In genomic region chr12:10501031-10501430, GRCh38 we compare ENCODE assay signal across 12 cellular contexts. TPM values are rescaled to one million over a fixed set of nuclear protein-coding genes. Genes with fewer than 3 reads are reported as not detected.
DNase-seq lines count a peak whose midpoint lies in the region; ATAC-seq, FAIRE-seq and TF ChIP-seq lines count a peak whose summit lies in the region.
"Had no signal": no experiment of that assay in that cellular context is flagged by ENCODE, and none has a peak within 500 bp of the region (broad histone marks: within the 10 kb centered on the region; RNA-seq: fewer than 3 reads in every experiment).

No MANE protein-coding gene starts in this region.

- no peaks in the 10 kb centered on the region for H3K27me3 Mint-ChIP-seq in CD8-positive, alpha-beta T cell (ENCODE audit: low read depth)
- H3K27me3 Mint-ChIP-seq in activated naive CD8-positive, alpha-beta T cell treated with anti-CD3 and anti-CD28 coated beads, Interleukin-2, amount 10 ng/mL, durations not matched to agents 7 days and 5 days = no peaks in the 10 kb centered on the region

- H3K9me3 ChIP-seq in CD8-positive, alpha-beta T cell (ENCODE audit: low read length) = no peaks in the 10 kb centered on the region
- H3K9me3 ChIP-seq: stomach had no signal

- no peak for TF ChIP-seq CTCF in CD8-positive, alpha-beta T cell (IDR thresholded peaks at IDR 0.05)

- no peak overlapping the region for H3K27ac ChIP-seq in CD8-positive, alpha-beta T cell (ENCODE audit: low read depth, low read length)
- H3K27ac ChIP-seq: stomach had no signal

- peaks cover 2% of the 10 kb centered on the region for H3K9me3 Mint-ChIP-seq in CD8-positive, alpha-beta T cell
- peaks cover 5% of the 10 kb centered on the region for H3K9me3 Mint-ChIP-seq in activated naive CD8-positive, alpha-beta T cell treated with anti-CD3 and anti-CD28 coated beads, Interleukin-2, amount 10 ng/mL, durations not matched to agents 7 days and 5 days

- H3K4me1 ChIP-seq in CD8-positive, alpha-beta T cell (ENCODE audit: insufficient read depth, low read length) = peaks cover 56% of the 10 kb centered on the region
- H3K4me1 ChIP-seq: stomach had no signal

- H3K4me3 ChIP-seq in CD8-positive, alpha-beta T cell (ENCODE audit: low read depth, low read length) = no peak overlapping the region
- H3K4me3 ChIP-seq: stomach had no signal

- no peaks in the 10 kb centered on the region for H3K27me3 ChIP-seq in CD8-positive, alpha-beta T cell (ENCODE audit: insufficient read depth, low read length)
- H3K27me3 ChIP-seq: stomach had no signal

- ATAC-seq in CD8-positive, alpha-beta T cell = no peak
- ATAC-seq in activated naive CD8-positive, alpha-beta T cell treated with anti-CD3 and anti-CD28 coated beads, Interleukin-2, amount 10 ng/mL, durations not matched to agents 7 days and 5 days (ENCODE audit: low read depth) = no peak
- ATAC-seq in HG03108 (IDR thresholded peaks at IDR 0.05; ENCODE audit: unreplicated experiment) = no peak

- CTCF ChIA-PET in CD8-positive, alpha-beta T cell (lab: Charles Lee) = interaction anchor here (0.7 to 3.5 kb wide), 7 partner anchors 58 to 272 kb away, joined by 3 to 25 read pairs (median 3); no protein-coding TSS in a partner anchor

- H3K27ac Mint-ChIP-seq in CD8-positive, alpha-beta T cell = peak overlapping the region; percentile 82
- peak overlapping the region; percentile 15 for H3K27ac Mint-ChIP-seq in activated naive CD8-positive, alpha-beta T cell treated with anti-CD3 and anti-CD28 coated beads, Interleukin-2, amount 10 ng/mL, durations not matched to agents 7 days and 5 days

- TF ChIP-seq POLR2A in erythroblast (IDR thresholded peaks at IDR 0.05; ENCODE audit: low read length) = no peak

- intact Hi-C loops in CD8-positive, alpha-beta T cell (cut with DNase I, micrococcal nuclease) = loop anchor here (1.0 to 5.0 kb wide), 7 partner anchors 36 to 266 kb away; partner anchors contain the start of gene STYK1 (in 1 of the 2)

- no peaks in the 10 kb centered on the region for H3K36me3 Mint-ChIP-seq in CD8-positive, alpha-beta T cell
- peaks cover 6% of the 10 kb centered on the region for H3K36me3 Mint-ChIP-seq in activated naive CD8-positive, alpha-beta T cell treated with anti-CD3 and anti-CD28 coated beads, Interleukin-2, amount 10 ng/mL, durations not matched to agents 7 days and 5 days

- peaks cover 51% of the 10 kb centered on the region for H3K4me1 Mint-ChIP-seq in CD8-positive, alpha-beta T cell (ENCODE audit: low read depth)
- H3K4me1 Mint-ChIP-seq in activated naive CD8-positive, alpha-beta T cell treated with anti-CD3 and anti-CD28 coated beads, Interleukin-2, amount 10 ng/mL, durations not matched to agents 7 days and 5 days = peaks cover 35% of the 10 kb centered on the region

- FAIRE-seq in HTR-8/SVneo (lab: Jason Lieb, UNC) = no peak

- H3K36me3 ChIP-seq in CD8-positive, alpha-beta T cell (ENCODE audit: insufficient read depth, low read length) = no peaks in the 10 kb centered on the region
- H3K36me3 ChIP-seq: stomach had no signal

- POLR2A ChIA-PET in CD8-positive, alpha-beta T cell (lab: Charles Lee) = interaction anchor here (2.1 kb wide), 1 partner anchor 53 kb away, joined by 8 read pairs; no protein-coding TSS in a partner anchor
- POLR2A ChIA-PET in activated naive CD8-positive, alpha-beta T cell treated with anti-CD3 and anti-CD28 coated beads, Interleukin-2, amount 10 ng/mL, durations not matched to agents 7 days and 5 days (lab: Charles Lee) = no interaction called here

- H3K4me3 Mint-ChIP-seq in CD8-positive, alpha-beta T cell = peak overlapping the region; percentile 57
- H3K4me3 Mint-ChIP-seq in activated naive CD8-positive, alpha-beta T cell treated with anti-CD3 and anti-CD28 coated beads, Interleukin-2, amount 10 ng/mL, durations not matched to agents 7 days and 5 days = peak overlapping the region; percentile 39

- DNase-seq in CD8-positive, alpha-beta T cell = no peak
- peak; percentile 1 for DNase-seq in HTR-8/SVneo (ENCODE audit: insufficient read length, low spot score)
- DNase-seq in activated naive CD8-positive, alpha-beta T cell treated with anti-CD3 and anti-CD28 coated beads, Interleukin-2, amount 10 ng/mL, durations not matched to agents 7 days and 5 days = no peak
- DNase-seq in kidney tubule cell (ENCODE audit: low spot score) = peak; percentile 6
- no peak for DNase-seq in NCI-H2107 (lab: John Stamatoyannopoulos, UW)
- no peak for DNase-seq in activated CD4-positive, CD25-positive, alpha-beta regulatory T cell treated with anti-CD3 and anti-CD28 coated beads, Interleukin-2, amount 50 U/mL, for 72 hours
- no peak for DNase-seq in erythroblast (lab: John Stamatoyannopoulos, UW)
- DNase-seq: activated gamma-delta T cell, Kasumi-1, retina, stomach had no signal

RNA-seq across cellular contexts. Expression of gene EIF2S3B, which starts 4.7 kb away (rescaled TPM):
- 1 to 10 TPM; 1.1 to 1.4 TPM for total RNA-seq in CD8-positive, alpha-beta T cell
- under 1 TPM; 0.79 to 0.89 TPM for total RNA-seq in activated naive CD8-positive, alpha-beta T cell treated with anti-CD3 and anti-CD28 coated beads, Interleukin-2, amount 10 ng/mL, durations not matched to agents 7 days and 5 days

RNA-seq across cellular contexts. Expression of gene KLRC1, which starts 47.9 kb away (rescaled TPM):
- 1 to 10 TPM; 3.4 to 4.0 TPM for total RNA-seq in CD8-positive, alpha-beta T cell
- total RNA-seq in activated naive CD8-positive, alpha-beta T cell treated with anti-CD3 and anti-CD28 coated beads, Interleukin-2, amount 10 ng/mL, durations not matched to agents 7 days and 5 days = 10 to 100 TPM in 1 of 2 experiments, 1 to 10 TPM in 1; 7.8 to 12.1 TPM

Comparison
In these comparisons a context has a peak if more than half of its experiments do, and no peak if none do; other contexts are left out.
1. DNase-seq: peak in HTR-8/SVneo (single experiment) and kidney tubule cell (single experiment); none in CD8-positive, alpha-beta T cell (0 of 7), activated naive CD8-positive, alpha-beta T cell treated with anti-CD3 and anti-CD28 coated beads, Interleukin-2, amount 10 ng/mL, durations not matched to agents 7 days and 5 days (single experiment), NCI-H2107 (single experiment), activated CD4-positive, CD25-positive, alpha-beta regulatory T cell treated with anti-CD3 and anti-CD28 coated beads, Interleukin-2, amount 50 U/mL, for 72 hours (single experiment) and erythroblast (0 of 2).